In genomic region chr2:136582631-136583205, GRCh38 we compare ENCODE assay signal across 9 cellular contexts.
A peak's percentile ranks its signal among the peaks of the same experiment; 100 is the strongest.
DNase-seq lines count a peak whose midpoint lies in the region; ATAC-seq and TF ChIP-seq lines count a peak whose summit lies in the region.
"Had no signal": no experiment of that assay in that cellular context is flagged by ENCODE, and none has a peak within 500 bp of the region (broad histone marks: within the 10 kb centered on the region; RNA-seq: fewer than 3 reads in every experiment).

No MANE protein-coding gene starts in this region.

- TF ChIP-seq CTCF in HFF-Myc (IDR thresholded peaks at IDR 0.05; ENCODE audit: low read depth, low read length, missing control alignments), result no peak
- no peak for TF ChIP-seq CTCF in activated CD8-positive, alpha-beta T cell treated with anti-CD3 and anti-CD28 coated beads for 36 hours (IDR thresholded peaks at IDR 0.05)

- H3K4me3 Mint-ChIP-seq in activated CD8-positive, alpha-beta T cell treated with anti-CD3 and anti-CD28 coated beads for 36 hours, result no peak overlapping the region

- H3K27me3 Mint-ChIP-seq in activated CD8-positive, alpha-beta T cell treated with anti-CD3 and anti-CD28 coated beads for 36 hours, result no peaks in the 10 kb centered on the region

- H3K27ac Mint-ChIP-seq in activated CD8-positive, alpha-beta T cell treated with anti-CD3 and anti-CD28 coated beads for 36 hours, result no peak overlapping the region

- no peak overlapping the region for H3K4me3 ChIP-seq in HFF-Myc (replicated peaks; ENCODE audit: low read depth, low read length)

- no peaks in the 10 kb centered on the region for H3K9me3 Mint-ChIP-seq in activated CD8-positive, alpha-beta T cell treated with anti-CD3 and anti-CD28 coated beads for 36 hours

- no peaks in the 10 kb centered on the region for H3K36me3 Mint-ChIP-seq in activated CD8-positive, alpha-beta T cell treated with anti-CD3 and anti-CD28 coated beads for 36 hours (ENCODE audit: low read depth)

- DNase-seq in GM03348 (ENCODE audit: low spot score) (peak; percentile 4), HFF-Myc (ENCODE audit: extremely low read depth, low read depth) (peak; percentile 1), kidney tubule cell (ENCODE audit: low spot score) (peak; percentile 8), NCI-H526 treated with DMSO at 0.1 percent for 48 hours (lab: John Stamatoyannopoulos, UW) (no peak), NCI-H2196 treated with DMSO at 0.1 percent for 48 hours (lab: John Stamatoyannopoulos, UW; ENCODE audit: unreplicated experiment) (no peak), middle frontal gyrus (ENCODE audit: extremely low spot score, low spot score) (no peak)
- peak; percentile 39 for DNase-seq in activated CD8-positive, alpha-beta T cell treated with anti-CD3 and anti-CD28 coated beads for 36 hours
- DNase-seq: NCI-H2107 had no signal

- no peaks in the 10 kb centered on the region for H3K4me1 Mint-ChIP-seq in activated CD8-positive, alpha-beta T cell treated with anti-CD3 and anti-CD28 coated beads for 36 hours (ENCODE audit: low read depth)

- intact Hi-C loops in activated CD8-positive, alpha-beta T cell treated with anti-CD3 and anti-CD28 coated beads for 36 hours (cut with micrococcal nuclease), result no loop called here

- CTCF ChIA-PET in activated CD8-positive, alpha-beta T cell treated with anti-CD3 and anti-CD28 coated beads for 36 hours (lab: Charles Lee), result interaction anchor here (1.1 kb wide), 1 partner anchor 14 kb away, joined by 3 read pairs; no protein-coding TSS in a partner anchor

- ATAC-seq in activated CD8-positive, alpha-beta T cell treated with anti-CD3 and anti-CD28 coated beads for 36 hours, result no peak
- ATAC-seq in GM21447 (IDR thresholded peaks at IDR 0.05; ENCODE audit: unreplicated experiment), result no peak

- POLR2A ChIA-PET in activated CD8-positive, alpha-beta T cell treated with anti-CD3 and anti-CD28 coated beads for 36 hours (lab: Charles Lee), result no interaction called here

Comparison
In these comparisons a context has a peak if more than half of its experiments do, and no peak if none do; other contexts are left out.
1. DNase-seq: peak in GM03348 (single experiment), HFF-Myc (single experiment), activated CD8-positive, alpha-beta T cell treated with anti-CD3 and anti-CD28 coated beads for 36 hours (single experiment) and kidney tubule cell (single experiment); none in NCI-H526 treated with DMSO at 0.1 percent for 48 hours (single experiment), NCI-H2196 treated with DMSO at 0.1 percent for 48 hours (single experiment) and middle frontal gyrus (single experiment).